Comparison of ENCODE assay signal across 2 cellular contexts in the genomic region with DNA sequence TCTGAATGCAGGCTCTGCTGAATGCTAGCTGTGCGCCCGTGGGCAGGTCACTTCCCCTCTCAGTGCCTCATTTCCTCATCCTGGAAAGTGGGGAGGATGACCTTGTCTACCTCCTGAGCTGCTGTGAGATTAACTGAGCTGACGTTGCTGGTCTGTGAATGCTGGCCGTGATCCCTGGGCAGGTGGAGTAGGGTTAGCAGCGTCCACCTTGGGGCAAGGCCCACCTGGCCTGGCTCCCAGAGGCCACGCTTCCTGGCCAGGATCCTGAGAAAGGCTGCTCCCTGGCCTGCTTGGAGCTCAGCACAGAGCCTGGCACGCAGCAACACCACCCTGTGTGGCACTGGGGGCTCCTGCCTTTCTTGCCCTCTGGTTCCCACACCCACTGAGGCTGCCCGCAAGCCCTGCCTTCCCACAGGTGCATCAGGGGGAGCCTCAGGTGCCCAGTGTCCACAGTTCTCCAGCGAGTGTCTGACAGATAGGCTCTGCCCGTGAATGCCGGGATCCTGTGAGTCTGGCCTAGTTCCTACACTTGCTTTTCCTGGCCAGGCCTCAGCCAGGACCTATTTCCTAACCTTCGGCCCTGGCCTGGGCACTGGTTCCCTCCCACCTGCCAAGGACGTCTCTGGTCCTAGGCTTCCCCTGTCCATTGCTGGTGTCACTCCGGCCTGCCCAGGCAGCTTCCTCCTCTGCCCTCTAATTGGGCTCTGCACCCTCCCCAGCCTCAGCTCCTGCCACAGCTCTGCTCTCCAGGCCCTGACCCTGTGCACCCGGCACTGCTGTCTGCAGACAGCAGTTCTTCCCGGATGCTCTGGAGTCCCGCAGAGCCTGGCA.
A peak's percentile ranks its signal among the peaks of the same experiment; 100 is the strongest.
TF ChIP-seq lines count a peak whose summit lies in the region.

No MANE protein-coding gene starts in this region.

TF ChIP-seq in H1, 55 proteins besides CTCF, POLR2A, EP300 and RAD21:
- no peak for TF ChIP-seq TAF1 (IDR thresholded peaks at IDR 0.05; ENCODE audit: low read depth, low read length)
- no peak for TF ChIP-seq SIX5 (IDR thresholded peaks at IDR 0.05; ENCODE audit: low read depth, low read length)
- no peak for TF ChIP-seq CBX8 (IDR thresholded peaks at IDR 0.05; ENCODE audit: borderline replicate concordance, low read depth, low read length)

TF ChIP-seq in liver, 16 proteins besides CTCF, POLR2A, EP300 and RAD21:
- peak in 1 of 2 donors; percentile 41 for TF ChIP-seq GABPA (IDR thresholded peaks at IDR 0.05 in 1 of 2, conservative IDR thresholded peaks at IDR 0.05 in 1 of 2)
- TF ChIP-seq NR2F2 (IDR thresholded peaks at IDR 0.05): peak; percentile 63
- no peak for TF ChIP-seq FOXA1 (IDR thresholded peaks at IDR 0.05)
- peak; percentile 94 for TF ChIP-seq SP1 (IDR thresholded peaks at IDR 0.05)
- TF ChIP-seq EGR1 (IDR thresholded peaks at IDR 0.05; ENCODE audit: low read depth in 2 of 2): peak; percentile 38 to 85
- peak; percentile 62 for TF ChIP-seq ZBTB33 (IDR thresholded peaks at IDR 0.05)
- peak; percentile 43 for TF ChIP-seq YY1 (IDR thresholded peaks at IDR 0.05)
- TF ChIP-seq HNF4A (conservative IDR thresholded peaks at IDR 0.05): peak; percentile 55 to 59
- TF ChIP-seq REST (IDR thresholded peaks at IDR 0.05): peak; percentile 41
- peak; percentile 97 for TF ChIP-seq MAX (IDR thresholded peaks at IDR 0.05)
- TF ChIP-seq JUND (IDR thresholded peaks at IDR 0.05): peak in 1 of 2 donors; percentile 37
- TF ChIP-seq FOXA2 (IDR thresholded peaks at IDR 0.05): no peak
- TF ChIP-seq RXRA (IDR thresholded peaks at IDR 0.05): peak; percentile 85 to 86
- TF ChIP-seq TAF1 (conservative IDR thresholded peaks at IDR 0.05): no peak
- peak; percentile 46 for TF ChIP-seq ATF3 (IDR thresholded peaks at IDR 0.05)
- no peak for TF ChIP-seq HNF4G (IDR thresholded peaks at IDR 0.05)
